ENCODE assay signal across 21 cellular contexts in genomic region chr1:115408489-115409002, GRCh38.
"Had no signal": no experiment of that assay in that cellular context is flagged by ENCODE, and none has a peak within 500 bp of the region (broad histone marks: within the 10 kb centered on the region; RNA-seq: fewer than 3 reads in every experiment).

No MANE protein-coding gene starts in this region.

- DNase-seq: activated CD4-positive, alpha-beta T cell treated with anti-CD3 and anti-CD28 coated beads for 1 hour; activated CD4-positive, alpha-beta T cell treated with anti-CD3 and anti-CD28 coated beads, Interleukin-2, amount 50 U/mL, for 1 hour; activated CD8-positive, alpha-beta T cell treated with anti-CD3 and anti-CD28 coated beads, Interleukin-2, amount 10 ng/mL, durations not matched to agents 7 days and 5 days; activated gamma-delta T cell; brain microvascular endothelial cell; colonic mucosa; dorsolateral prefrontal cortex; effector memory CD8-positive, alpha-beta T cell; esophagus squamous epithelium; kidney; mammary epithelial cell; midbrain; stimulated activated CD4-positive, alpha-beta T cell treated with anti-CD3 and anti-CD28 coated beads, Interleukin-1b, Interleukin-23, amount 100 ng/mL, for 48 hours; substantia nigra; T-helper 1 cell; tibial artery had no signal

- H3K27ac ChIP-seq: brain microvascular endothelial cell, colonic mucosa, dorsolateral prefrontal cortex, esophagus squamous epithelium, gastroesophageal sphincter, prostate gland had no signal

- H3K27me3 ChIP-seq: ascending aorta, brain microvascular endothelial cell, colonic mucosa, gastroesophageal sphincter, tibial artery had no signal

- H3K36me3 ChIP-seq: ascending aorta, brain microvascular endothelial cell, colonic mucosa, esophagus squamous epithelium, gastroesophageal sphincter, prostate gland, tibial artery had no signal

- ATAC-seq: activated CD8-positive, alpha-beta T cell treated with anti-CD3 and anti-CD28 coated beads, Interleukin-2, amount 10 ng/mL, durations not matched to agents 7 days and 5 days; effector memory CD8-positive, alpha-beta T cell; gastroesophageal sphincter; left lobe of liver; natural killer cell treated with Interleukin-12 subunit alpha and Interleukin-12 subunit beta and Interleukin-15 and Interleukin-18, amount 100 ng/mL, for 72 hours had no signal

- H3K9me3 ChIP-seq: colonic mucosa, esophagus squamous epithelium, prostate gland, tibial artery had no signal

- H3K4me3 ChIP-seq: ascending aorta, colonic mucosa, dorsolateral prefrontal cortex, esophagus squamous epithelium, gastroesophageal sphincter, prostate gland, tibial artery had no signal
